31 cellular contexts compared by ENCODE assay signal in genomic region chrX:41553688-41554087, GRCh38.
DNase-seq lines count a peak whose midpoint lies in the region; ATAC-seq, FAIRE-seq and TF ChIP-seq lines count a peak whose summit lies in the region.
"Had no signal": no experiment of that assay in that cellular context is flagged by ENCODE, and none has a peak within 500 bp of the region (broad histone marks: within the 10 kb centered on the region; RNA-seq: fewer than 3 reads in every experiment).

No MANE protein-coding gene starts in this region.

- H3K9me1 ChIP-seq in endothelial cell of umbilical vein (replicated peaks; ENCODE audit: control insufficient read depth, extremely low read depth, insufficient read depth, low read length) = no peaks in the 10 kb centered on the region

- ATAC-seq in HG03565 (IDR thresholded peaks at IDR 0.05; ENCODE audit: unreplicated experiment) (no peak), GM18858 (IDR thresholded peaks at IDR 0.05; ENCODE audit: unreplicated experiment) (no peak)
- ATAC-seq: activated CD4-positive, alpha-beta T cell treated with anti-CD3 and anti-CD28 coated beads for 36 hours; activated CD8-positive, alpha-beta T cell treated with anti-CD3 and anti-CD28 coated beads, Interleukin-2, amount 10 ng/mL, durations not matched to agents 7 days and 5 days; HCT116; heart right ventricle; right cardiac atrium; stimulated activated naive CD8-positive, alpha-beta T cell treated with anti-CD3 and anti-CD28 coated beads, Interleukin-15, amount 100 ng/mL, for 72 hours had no signal

- no peaks in the 10 kb centered on the region for H3K27me3 Mint-ChIP-seq in activated CD4-positive, alpha-beta memory T cell treated with anti-CD3 and anti-CD28 coated beads for 36 hours
- H3K27me3 Mint-ChIP-seq: activated CD4-positive, alpha-beta T cell treated with anti-CD3 and anti-CD28 coated beads for 36 hours; naive B cell; stimulated activated naive CD8-positive, alpha-beta T cell treated with anti-CD3 and anti-CD28 coated beads, Interleukin-15, amount 100 ng/mL, for 72 hours had no signal

- dilution Hi-C loops in endothelial cell of umbilical vein (cut with MboI; ENCODE audit: extremely low pct_ligation_motif_present, low sequenced_read_pairs) = no loop called here

- H3K9ac ChIP-seq in endothelial cell of umbilical vein (replicated peaks; ENCODE audit: extremely low read depth, insufficient read depth, low read length) = no peak overlapping the region
- H3K9ac ChIP-seq: BLaER1 treated with 17β-estradiol and CSF1 and Interleukin-3, amounts not matched to agents 10 nM and 100 nM had no signal

- H3K79me2 ChIP-seq in endothelial cell of umbilical vein (ENCODE audit: control insufficient read depth, insufficient read depth, low read length) = no peaks in the 10 kb centered on the region

- TF ChIP-seq POLR2A in endothelial cell of umbilical vein (IDR thresholded peaks at IDR 0.05; ENCODE audit: low read depth, low read length) = no peak

- H3K36me3 Mint-ChIP-seq in activated CD4-positive, alpha-beta memory T cell treated with anti-CD3 and anti-CD28 coated beads for 36 hours = peaks cover 4% of the 10 kb centered on the region

- H3K9me3 Mint-ChIP-seq in activated CD4-positive, alpha-beta memory T cell treated with anti-CD3 and anti-CD28 coated beads for 36 hours = no peaks in the 10 kb centered on the region
- H3K9me3 Mint-ChIP-seq: stimulated activated naive CD8-positive, alpha-beta T cell treated with anti-CD3 and anti-CD28 coated beads, Interleukin-15, amount 100 ng/mL, for 72 hours; T-helper 2 cell treated with Interferon-gamma antibody and Interleukin-4, amounts not matched to agents 5 μg/mL and 100 μg/mL, for 36 hours had no signal

- no peak overlapping the region for H3K4me3 ChIP-seq in LNCaP clone FGC (ENCODE audit: low read depth, low read length)
- H3K4me3 ChIP-seq in endothelial cell of umbilical vein (replicated peaks in 1 of 3; ENCODE audit: insufficient read depth in 1 of 3, low read depth in 1 of 3, low read length in 3 of 3) = no peak overlapping the region
- H3K4me3 ChIP-seq: BLaER1 treated with 17β-estradiol and CSF1 and Interleukin-3, amounts not matched to agents 10 nM and 100 nM; heart right ventricle; PC-9; tibial nerve had no signal

- no peak overlapping the region for H3K4me3 Mint-ChIP-seq in activated CD4-positive, alpha-beta memory T cell treated with anti-CD3 and anti-CD28 coated beads for 36 hours
- H3K4me3 Mint-ChIP-seq: activated CD4-positive, alpha-beta T cell treated with anti-CD3 and anti-CD28 coated beads for 36 hours; activated CD8-positive, alpha-beta T cell treated with anti-CD3 and anti-CD28 coated beads, Interleukin-2, amount 10 ng/mL, durations not matched to agents 7 days and 5 days; mesothelial cell of epicardium; naive B cell; stimulated activated naive CD8-positive, alpha-beta T cell treated with anti-CD3 and anti-CD28 coated beads, Interleukin-15, amount 100 ng/mL, for 72 hours; T-helper 2 cell treated with Interferon-gamma antibody and Interleukin-4, amounts not matched to agents 5 μg/mL and 100 μg/mL, for 36 hours had no signal

- peaks cover 15% of the 10 kb centered on the region for H3K4me1 Mint-ChIP-seq in activated CD4-positive, alpha-beta memory T cell treated with anti-CD3 and anti-CD28 coated beads for 36 hours (ENCODE audit: low read depth)

- H3K4me1 ChIP-seq in endothelial cell of umbilical vein (ENCODE audit: control insufficient read depth, extremely low read depth, insufficient read depth, low read length) = no peaks in the 10 kb centered on the region

- intact Hi-C loops in endothelial cell of umbilical vein (cut with micrococcal nuclease) = no loop called here
- intact Hi-C loops in activated CD4-positive, alpha-beta memory T cell treated with anti-CD3 and anti-CD28 coated beads for 36 hours (cut with micrococcal nuclease) = loop anchor here (10.0 kb wide), 2 partner anchors 279 to 371 kb away; partner anchors contain the start of gene CASK

- no peaks in the 10 kb centered on the region for H3K36me3 ChIP-seq in endothelial cell of umbilical vein (ENCODE audit: control insufficient read depth in 2 of 2, extremely low read depth in 1 of 2, insufficient read depth in 2 of 2, low read length in 2 of 2)
- H3K36me3 ChIP-seq: heart right ventricle, neutrophil, tibial nerve had no signal

- no peak overlapping the region for H3K4me2 ChIP-seq in endothelial cell of umbilical vein (ENCODE audit: insufficient read depth, low read length)
- H3K4me2 ChIP-seq: BLaER1 treated with 17β-estradiol and CSF1 and Interleukin-3, amounts not matched to agents 10 nM and 100 nM; PC-9 had no signal

- POLR2A ChIA-PET in endothelial cell of umbilical vein (lab: Charles Lee) = no interaction called here
- POLR2A ChIA-PET in activated CD4-positive, alpha-beta memory T cell treated with anti-CD3 and anti-CD28 coated beads for 36 hours (lab: Charles Lee) = interaction anchor here (0.6 kb wide), 1 partner anchor 129 kb away, joined by 3 read pairs; no protein-coding TSS in a partner anchor

- TF ChIP-seq CTCF in LNCaP clone FGC (IDR thresholded peaks at IDR 0.05; ENCODE audit: control insufficient read depth, extremely low read depth, insufficient read depth) = no peak
- TF ChIP-seq CTCF in endothelial cell of umbilical vein (IDR thresholded peaks at IDR 0.05; ENCODE audit: extremely low read depth in 1 of 2, insufficient read depth in 1 of 2, low read depth in 1 of 2, low read length in 2 of 2) = no peak

- DNase-seq in EL = peak; percentile 48
- peak; percentile 38 for DNase-seq in LNCaP clone FGC (ENCODE audit: low read depth)
- DNase-seq in endothelial cell of umbilical vein (ENCODE audit: low read depth, low spot score) = peak; percentile 1
- DNase-seq in kidney tubule cell (ENCODE audit: low spot score) = peak; percentile 20
- no peak for DNase-seq in activated CD4-positive, alpha-beta memory T cell treated with anti-CD3 and anti-CD28 coated beads for 36 hours
- no peak for DNase-seq in NK-92 (lab: John Stamatoyannopoulos, UW; ENCODE audit: unreplicated experiment)
- DNase-seq: activated CD4-positive, alpha-beta T cell treated with anti-CD3 and anti-CD28 coated beads for 36 hours; activated CD8-positive, alpha-beta T cell treated with anti-CD3 and anti-CD28 coated beads, Interleukin-2, amount 10 ng/mL, durations not matched to agents 7 days and 5 days; activated naive CD4-positive, alpha-beta T cell treated with anti-CD3 and anti-CD28 coated beads, Interleukin-2, amount 50 U/mL, for 16 hours; DMS53; GF-D8; heart right ventricle; naive B cell; NCI-H1105; NCI-H1930; NCI-H524 treated with DMSO at 0.1 percent for 48 hours; PC-9; posterior cingulate gyrus; right cardiac atrium; Right ventricle myocardium superior; stimulated activated CD8-positive, alpha-beta memory T cell treated with anti-CD3 and anti-CD28 coated beads, Interleukin-4, amount 100 ng/mL, for 48 hours; stimulated activated naive CD8-positive, alpha-beta T cell treated with anti-CD3 and anti-CD28 coated beads, Interleukin-15, amount 100 ng/mL, for 72 hours had no signal

- H3K27ac Mint-ChIP-seq in activated CD4-positive, alpha-beta memory T cell treated with anti-CD3 and anti-CD28 coated beads for 36 hours = no peak overlapping the region
- H3K27ac Mint-ChIP-seq: activated CD4-positive, alpha-beta T cell treated with anti-CD3 and anti-CD28 coated beads for 36 hours; activated CD8-positive, alpha-beta T cell treated with anti-CD3 and anti-CD28 coated beads, Interleukin-2, amount 10 ng/mL, durations not matched to agents 7 days and 5 days; naive B cell; stimulated activated naive CD8-positive, alpha-beta T cell treated with anti-CD3 and anti-CD28 coated beads, Interleukin-15, amount 100 ng/mL, for 72 hours; T-helper 2 cell treated with Interferon-gamma antibody and Interleukin-4, amounts not matched to agents 5 μg/mL and 100 μg/mL, for 36 hours had no signal

- BruUV-seq in endothelial cell of umbilical vein (replicated peaks; lab: Mats Ljungman, UMichigan) = no TSS peak

- H3K9me3 ChIP-seq in endothelial cell of umbilical vein (replicated peaks; ENCODE audit: control insufficient read depth, insufficient read depth, low read length) = no peaks in the 10 kb centered on the region
- H3K9me3 ChIP-seq: BLaER1 treated with 17β-estradiol and CSF1 and Interleukin-3, amounts not matched to agents 10 nM and 100 nM; heart right ventricle; neutrophil; tibial nerve had no signal

- FAIRE-seq in endothelial cell of umbilical vein (lab: Jason Lieb, UNC) = no peak
- FAIRE-seq: frontal cortex had no signal

- no peaks in the 10 kb centered on the region for H3K27me3 ChIP-seq in endothelial cell of umbilical vein (ENCODE audit: control insufficient read depth in 2 of 2, insufficient read depth in 2 of 2, low read length in 2 of 2)
- H3K27me3 ChIP-seq: neutrophil had no signal

- H2AFZ ChIP-seq in endothelial cell of umbilical vein (ENCODE audit: low read depth, low read length) = no peak overlapping the region
- H2AFZ ChIP-seq: PC-9 had no signal

- H3K27ac ChIP-seq in endothelial cell of umbilical vein (ENCODE audit: insufficient read depth, low read depth, low read length) = no peak overlapping the region
- H3K27ac ChIP-seq: BLaER1 treated with 17β-estradiol and CSF1 and Interleukin-3, amounts not matched to agents 10 nM and 100 nM; heart right ventricle; neutrophil; PC-9; tibial nerve had no signal

- CTCF ChIA-PET in endothelial cell of umbilical vein (lab: Charles Lee) = no interaction called here
- CTCF ChIA-PET in activated CD4-positive, alpha-beta memory T cell treated with anti-CD3 and anti-CD28 coated beads for 36 hours (lab: Charles Lee) = interaction anchor here (1.6 kb wide), 1 partner anchor 206 kb away, joined by 5 read pairs; no protein-coding TSS in a partner anchor

- no peaks in the 10 kb centered on the region for H4K20me1 ChIP-seq in endothelial cell of umbilical vein (replicated peaks; ENCODE audit: control insufficient read depth, extremely low read depth, insufficient read depth, low read length)

TF ChIP-seq in endothelial cell of umbilical vein, 7 proteins besides CTCF, POLR2A, EP300 and RAD21:
- TF ChIP-seq MAX (IDR thresholded peaks at IDR 0.05; ENCODE audit: insufficient read depth, insufficient read length) (no peak), JUN (IDR thresholded peaks at IDR 0.05; ENCODE audit: borderline replicate concordance, insufficient read depth, insufficient read length, low read depth) (peak; percentile 35)

Comparison
In these comparisons a context has a peak if more than half of its experiments do, and no peak if none do; other contexts are left out.
1. DNase-seq: peak in EL (single experiment), LNCaP clone FGC (single experiment), endothelial cell of umbilical vein (single experiment) and kidney tubule cell (single experiment); none in activated CD4-positive, alpha-beta memory T cell treated with anti-CD3 and anti-CD28 coated beads for 36 hours (single experiment) and NK-92 (single experiment).